Comparison of ENCODE assay signal across 29 cellular contexts in genomic region chr2:158663796-158664195, GRCh38.
"Had no signal": no experiment of that assay in that cellular context is flagged by ENCODE, and none has a peak within 500 bp of the region (broad histone marks: within the 10 kb centered on the region; RNA-seq: fewer than 3 reads in every experiment).

No MANE protein-coding gene starts in this region.

- H3K36me3 ChIP-seq: neural progenitor cell, ovary, uterus had no signal

- ATAC-seq: naive thymus-derived CD4-positive, alpha-beta T cell; natural killer cell; psoas muscle; right cardiac atrium; right lobe of liver; stimulated activated naive B cell treated with anti-CD40 and anti-IgM and Interleukin-4, amounts not matched to agents 10 μg/mL and 1 μg/mL and 100 μg/mL, for 72 hours; upper lobe of right lung had no signal

- H3K27me3 ChIP-seq: neural progenitor cell, ovary, right lobe of liver, sigmoid colon, stomach, suprapubic skin, testis, tibial artery, transverse colon, upper lobe of right lung, uterus had no signal

- H3K4me1 Mint-ChIP-seq: naive thymus-derived CD4-positive, alpha-beta T cell; natural killer cell; neural progenitor cell; stimulated activated naive B cell treated with anti-CD40 and anti-IgM and Interleukin-4, amounts not matched to agents 10 μg/mL and 1 μg/mL and 100 μg/mL, for 72 hours had no signal

- DNase-seq: naive thymus-derived CD4-positive, alpha-beta T cell; natural killer cell; occipital lobe; ovary; posterior cingulate gyrus; psoas muscle; right cardiac atrium; right lobe of liver; sigmoid colon; small intestine; stimulated activated CD4-positive, alpha-beta T cell treated with anti-CD3 and anti-CD28 coated beads, Interleukin-15, amount 100 ng/mL, for 24 hours; stimulated activated CD4-positive, alpha-beta T cell treated with anti-CD3 and anti-CD28 coated beads, Interleukin-2, amount 100 ng/mL, for 24 hours; stimulated activated CD4-positive, alpha-beta T cell treated with anti-CD3 and anti-CD28 coated beads, Interleukin-2, amount 100 ng/mL, for 48 hours; stimulated activated CD4-positive, alpha-beta T cell treated with anti-CD3 and anti-CD28 coated beads, Interleukin-4, amount 100 ng/mL, for 24 hours; stimulated activated naive B cell treated with anti-CD40 and anti-IgM and Interleukin-4, amounts not matched to agents 10 μg/mL and 1 μg/mL and 100 μg/mL, for 72 hours; stimulated activated naive CD4-positive, alpha-beta T cell treated with Interleukin-2 at 50 U/mL for 16 hours; stomach; substantia nigra; testis; tibial artery; transverse colon; upper lobe of right lung; uterus had no signal

- H3K36me3 Mint-ChIP-seq: natural killer cell had no signal

- H3K9me3 ChIP-seq: ovary, psoas muscle, right lobe of liver, sigmoid colon, stomach, suprapubic skin, testis, tibial artery, transverse colon, upper lobe of right lung, uterus had no signal

- H3K4me1 ChIP-seq: neural progenitor cell, parathyroid adenoma, right lobe of liver, sigmoid colon, stomach, suprapubic skin, tibial artery, transverse colon, uterus had no signal

- H3K9me3 Mint-ChIP-seq: natural killer cell; nephron; neural progenitor cell; stimulated activated naive B cell treated with anti-CD40 and anti-IgM and Interleukin-4, amounts not matched to agents 10 μg/mL and 1 μg/mL and 100 μg/mL, for 72 hours; type B pancreatic cell had no signal

- H3K27ac Mint-ChIP-seq: naive thymus-derived CD4-positive, alpha-beta T cell; natural killer cell; nephron; neural progenitor cell; progenitor cell of endocrine pancreas; stimulated activated naive B cell treated with anti-CD40 and anti-IgM and Interleukin-4, amounts not matched to agents 10 μg/mL and 1 μg/mL and 100 μg/mL, for 72 hours; type B pancreatic cell had no signal

- H3K4me3 ChIP-seq: neural progenitor cell, ovary, psoas muscle, right lobe of liver, sigmoid colon, stomach, suprapubic skin, testis, tibial artery, transverse colon, upper lobe of right lung, uterus had no signal

- H3K27me3 Mint-ChIP-seq: naive thymus-derived CD4-positive, alpha-beta T cell; progenitor cell of endocrine pancreas; stimulated activated naive B cell treated with anti-CD40 and anti-IgM and Interleukin-4, amounts not matched to agents 10 μg/mL and 1 μg/mL and 100 μg/mL, for 72 hours; type B pancreatic cell had no signal

- H3K27ac ChIP-seq: neural progenitor cell, ovary, parathyroid adenoma, psoas muscle, right lobe of liver, sigmoid colon, stomach, suprapubic skin, testis, tibial artery, transverse colon, upper lobe of right lung, uterus had no signal

- H3K4me3 Mint-ChIP-seq: naive thymus-derived CD4-positive, alpha-beta T cell; natural killer cell; nephron; neural progenitor cell; stimulated activated naive B cell treated with anti-CD40 and anti-IgM and Interleukin-4, amounts not matched to agents 10 μg/mL and 1 μg/mL and 100 μg/mL, for 72 hours; type B pancreatic cell had no signal
